ENCODE assay signal across 13 cellular contexts in the genomic region with DNA sequence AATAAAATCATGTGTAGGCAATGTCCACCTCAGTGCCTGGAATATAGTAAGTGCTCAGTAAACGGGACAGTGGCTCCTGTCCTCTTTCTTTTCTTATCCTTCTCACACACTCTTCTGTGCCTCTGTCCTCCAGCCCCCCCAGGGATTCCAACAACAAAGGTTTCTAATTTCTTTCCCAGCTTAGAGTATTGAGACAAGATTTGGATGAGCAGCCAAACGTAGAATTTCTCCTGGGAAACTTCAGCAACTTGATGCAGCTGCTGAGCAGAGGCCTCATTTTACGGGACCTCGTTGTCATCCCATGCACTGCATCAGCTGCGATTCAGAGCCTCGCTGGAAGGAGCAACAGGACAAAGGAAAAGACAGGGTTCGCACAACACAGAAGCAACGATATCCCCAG.
DNase-seq lines count a peak whose midpoint lies in the region; TF ChIP-seq lines count a peak whose summit lies in the region.
"Had no signal": no experiment of that assay in that cellular context is flagged by ENCODE, and none has a peak within 500 bp of the region (broad histone marks: within the 10 kb centered on the region; RNA-seq: fewer than 3 reads in every experiment).

No MANE protein-coding gene starts in this region.

- H3K27ac Mint-ChIP-seq in brain, result peak overlapping the region in 3 of 5 experiments; percentile 46 to 69 (median 65)
- peak overlapping the region; percentile 23 for H3K27ac Mint-ChIP-seq in mesothelial cell of epicardium
- H3K27ac Mint-ChIP-seq in progenitor cell of endocrine pancreas, result peak overlapping the region; percentile 22
- H3K27ac Mint-ChIP-seq: B cell; CD8-positive, alpha-beta T cell had no signal

- H3K27me3 Mint-ChIP-seq in brain, result peaks cover 3% of the 10 kb centered on the region
- H3K27me3 Mint-ChIP-seq in mesothelial cell of epicardium (ENCODE audit: low read depth), result no peaks in the 10 kb centered on the region
- H3K27me3 Mint-ChIP-seq in progenitor cell of endocrine pancreas, result no peaks in the 10 kb centered on the region

- no peak overlapping the region for H3K4me3 ChIP-seq in epithelial cell of proximal tubule (ENCODE audit: low read depth, low read length)
- H3K4me3 ChIP-seq: BLaER1 treated with 17β-estradiol and CSF1 and Interleukin-3, amounts not matched to agents 10 nM and 100 nM; GM23248; HAP-1 had no signal

- TF ChIP-seq CTCF in brain (conservative IDR thresholded peaks at IDR 0.05) (no peak), epithelial cell of proximal tubule (conservative IDR thresholded peaks at IDR 0.05; ENCODE audit: low read depth, low read length) (no peak), mesothelial cell of epicardium (IDR thresholded peaks at IDR 0.05; ENCODE audit: unreplicated experiment) (no peak), progenitor cell of endocrine pancreas (IDR thresholded peaks at IDR 0.05; ENCODE audit: unreplicated experiment) (no peak)

- peak; percentile 16 for DNase-seq in epithelial cell of proximal tubule (ENCODE audit: low read depth)
- DNase-seq in mesothelial cell of epicardium (ENCODE audit: low spot score in 2 of 2, unreplicated experiment in 2 of 2), result no peak
- DNase-seq in progenitor cell of endocrine pancreas (ENCODE audit: low spot score, unreplicated experiment), result no peak
- DNase-seq in GM03348 (ENCODE audit: low spot score), result no peak
- DNase-seq in cortex of kidney (lab: John Stamatoyannopoulos, UW), result no peak
- DNase-seq: Calu3; CD8-positive, alpha-beta T cell; DND-41; GM23248 had no signal

- peaks cover 9 to 26% (median 13%) of the 10 kb centered on the region in 5 experiments for H3K9me3 Mint-ChIP-seq in brain
- peaks cover 3% of the 10 kb centered on the region for H3K9me3 Mint-ChIP-seq in mesothelial cell of epicardium
- H3K9me3 Mint-ChIP-seq in progenitor cell of endocrine pancreas (ENCODE audit: low read depth), result peaks cover 9% of the 10 kb centered on the region

- H3K4me1 Mint-ChIP-seq in brain (peaks cover 37% of the 10 kb centered on the region), mesothelial cell of epicardium (peaks cover 23% of the 10 kb centered on the region), progenitor cell of endocrine pancreas (ENCODE audit: low read depth) (peaks cover 8% of the 10 kb centered on the region)

- H3K4me3 Mint-ChIP-seq in brain (no peak overlapping the region), mesothelial cell of epicardium (no peak overlapping the region), progenitor cell of endocrine pancreas (ENCODE audit: low read depth) (no peak overlapping the region)
- H3K4me3 Mint-ChIP-seq: B cell; CD8-positive, alpha-beta T cell had no signal

- H3K36me3 Mint-ChIP-seq in brain (no peaks in the 10 kb centered on the region), mesothelial cell of epicardium (no peaks in the 10 kb centered on the region), progenitor cell of endocrine pancreas (ENCODE audit: insufficient read depth) (peaks cover 2% of the 10 kb centered on the region)
- H3K36me3 Mint-ChIP-seq: CD8-positive, alpha-beta T cell had no signal
